ENCODE assay signal across 18 cellular contexts in the genomic region with DNA sequence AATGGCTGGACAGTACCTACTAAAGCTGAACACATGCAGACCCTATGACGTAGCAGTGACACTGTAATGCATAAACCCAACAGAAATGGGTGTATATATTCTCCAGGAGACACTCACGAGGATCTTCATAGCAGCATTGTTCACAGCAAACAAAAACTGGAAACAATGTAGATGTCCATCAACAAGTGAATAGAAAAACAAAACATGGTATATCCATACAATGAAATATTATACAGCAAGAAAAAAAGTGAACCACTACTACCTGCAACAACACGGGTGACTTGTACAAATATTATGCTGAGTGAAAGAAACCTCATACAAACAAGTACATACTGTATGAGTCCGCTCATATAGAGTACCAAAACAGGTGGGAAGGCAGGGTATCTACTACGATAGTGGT. TPM values are rescaled to one million over a fixed set of nuclear protein-coding genes. Genes with fewer than 3 reads are reported as not detected.
DNase-seq lines count a peak whose midpoint lies in the region; ATAC-seq, FAIRE-seq and TF ChIP-seq lines count a peak whose summit lies in the region.
"Had no signal": no experiment of that assay in that cellular context is flagged by ENCODE, and none has a peak within 500 bp of the region (broad histone marks: within the 10 kb centered on the region; RNA-seq: fewer than 3 reads in every experiment).

No MANE protein-coding gene starts in this region.

- FAIRE-seq in GM19239 (lab: Jason Lieb, UNC): peak; percentile 61
- FAIRE-seq: GM12878, GM18507, H1 had no signal

- no peaks in the 10 kb centered on the region for H3K27me3 ChIP-seq in CD8-positive, alpha-beta T cell (ENCODE audit: insufficient read depth, low read length)
- H3K27me3 ChIP-seq in psoas muscle (ENCODE audit: insufficient read depth in 3 of 3, low read length in 2 of 3): no peaks in the 10 kb centered on the region

- H3K36me3 Mint-ChIP-seq in activated naive CD4-positive, alpha-beta T cell treated with anti-CD3 and anti-CD28 coated beads, Interleukin-2, amount 10 ng/mL, durations not matched to agents 7 days and 5 days: peaks cover 35% of the 10 kb centered on the region
- H3K36me3 Mint-ChIP-seq in CD8-positive, alpha-beta T cell: peaks cover 8% of the 10 kb centered on the region

- DNase-seq in activated naive CD4-positive, alpha-beta T cell treated with anti-CD3 and anti-CD28 coated beads, Interleukin-2, amount 10 ng/mL, durations not matched to agents 7 days and 5 days: no peak
- DNase-seq in activated naive CD4-positive, alpha-beta T cell (lab: John Stamatoyannopoulos, UW): no peak
- no peak for DNase-seq in CD8-positive, alpha-beta T cell
- DNase-seq in GM19239 (ENCODE audit: insufficient read length, low spot score) (no peak), psoas muscle (no peak), COLO829 (ENCODE audit: low spot score) (no peak), GM13977 (ENCODE audit: low spot score) (no peak)
- DNase-seq: C1 segment of cervical spinal cord; CD4-positive, CD25-positive, alpha-beta regulatory T cell; DMS153; DMS79 treated with DMSO at 0.1 percent for 48 hours; EL; H9; KG1 had no signal

- H3K4me3 Mint-ChIP-seq in activated naive CD4-positive, alpha-beta T cell treated with anti-CD3 and anti-CD28 coated beads, Interleukin-2, amount 10 ng/mL, durations not matched to agents 7 days and 5 days: no peak overlapping the region
- H3K4me3 Mint-ChIP-seq in CD8-positive, alpha-beta T cell: no peak overlapping the region
- H3K4me3 Mint-ChIP-seq: B cell, H9 had no signal

- TF ChIP-seq CTCF in CD8-positive, alpha-beta T cell (IDR thresholded peaks at IDR 0.05): no peak
- TF ChIP-seq CTCF in psoas muscle (IDR thresholded peaks at IDR 0.05) (no peak), GM13977 (IDR thresholded peaks at IDR 0.05; ENCODE audit: extremely low read depth, insufficient read depth, missing control alignments) (no peak)

- H3K27ac Mint-ChIP-seq in activated naive CD4-positive, alpha-beta T cell treated with anti-CD3 and anti-CD28 coated beads, Interleukin-2, amount 10 ng/mL, durations not matched to agents 7 days and 5 days: peak overlapping the region; percentile 33
- peak overlapping the region; percentile 32 for H3K27ac Mint-ChIP-seq in CD8-positive, alpha-beta T cell
- H3K27ac Mint-ChIP-seq: H9 had no signal

- CTCF ChIA-PET in activated naive CD4-positive, alpha-beta T cell treated with anti-CD3 and anti-CD28 coated beads, Interleukin-2, amount 10 ng/mL, durations not matched to agents 7 days and 5 days (lab: Charles Lee): interaction anchor here (0.6 kb wide), 2 partner anchors 11 to 165 kb away, joined by 3 to 4 read pairs; no protein-coding TSS in a partner anchor
- CTCF ChIA-PET in CD8-positive, alpha-beta T cell (lab: Charles Lee): no interaction called here

- POLR2A ChIA-PET in CD8-positive, alpha-beta T cell (lab: Charles Lee): interaction anchor here (1.4 kb wide), 1 partner anchor 16 kb away, joined by 3 read pairs; no protein-coding TSS in a partner anchor

- ATAC-seq in CD8-positive, alpha-beta T cell: no peak
- no peak for ATAC-seq in psoas muscle
- ATAC-seq: GM12878 had no signal

- no peak overlapping the region for H3K27ac ChIP-seq in CD8-positive, alpha-beta T cell (ENCODE audit: low read depth, low read length)
- H3K27ac ChIP-seq in psoas muscle: no peak overlapping the region

- in situ Hi-C loops in GM13977 (cut with MboI; ENCODE audit: low pct_unique_long_range_greater_than_20kb, low sequenced_read_pairs, unreplicated experiment): no loop called here

- H3K9me3 ChIP-seq in CD8-positive, alpha-beta T cell (ENCODE audit: low read length): no peaks in the 10 kb centered on the region
- no peaks in the 10 kb centered on the region for H3K9me3 ChIP-seq in psoas muscle

- H3K9me3 Mint-ChIP-seq in activated naive CD4-positive, alpha-beta T cell treated with anti-CD3 and anti-CD28 coated beads, Interleukin-2, amount 10 ng/mL, durations not matched to agents 7 days and 5 days: no peaks in the 10 kb centered on the region
- no peaks in the 10 kb centered on the region for H3K9me3 Mint-ChIP-seq in CD8-positive, alpha-beta T cell
- H3K9me3 Mint-ChIP-seq: CD4-positive, CD25-positive, alpha-beta regulatory T cell had no signal

- H3K27me3 Mint-ChIP-seq in activated naive CD4-positive, alpha-beta T cell treated with anti-CD3 and anti-CD28 coated beads, Interleukin-2, amount 10 ng/mL, durations not matched to agents 7 days and 5 days: no peaks in the 10 kb centered on the region
- H3K27me3 Mint-ChIP-seq in CD8-positive, alpha-beta T cell (ENCODE audit: low read depth): no peaks in the 10 kb centered on the region
- H3K27me3 Mint-ChIP-seq: B cell; CD4-positive, CD25-positive, alpha-beta regulatory T cell had no signal

- H3K4me3 ChIP-seq in CD8-positive, alpha-beta T cell (ENCODE audit: low read depth, low read length): no peak overlapping the region
- H3K4me3 ChIP-seq in psoas muscle: peak overlapping the region; percentile 8
- H3K4me3 ChIP-seq: GM12878 had no signal

- intact Hi-C loops in CD8-positive, alpha-beta T cell (cut with DNase I, micrococcal nuclease): loop anchor here in 1 of 2 experiments (10.0 kb wide), 1 partner anchor 111 kb away; no protein-coding TSS in a partner anchor
- intact Hi-C loops in psoas muscle (cut with DNase I): no loop called here

- peaks cover 70% of the 10 kb centered on the region for H3K4me1 Mint-ChIP-seq in activated naive CD4-positive, alpha-beta T cell treated with anti-CD3 and anti-CD28 coated beads, Interleukin-2, amount 10 ng/mL, durations not matched to agents 7 days and 5 days
- peaks cover 64% of the 10 kb centered on the region for H3K4me1 Mint-ChIP-seq in CD8-positive, alpha-beta T cell (ENCODE audit: low read depth)

- no peaks in the 10 kb centered on the region for H3K36me3 ChIP-seq in CD8-positive, alpha-beta T cell (ENCODE audit: insufficient read depth, low read length)
- no peaks in the 10 kb centered on the region for H3K36me3 ChIP-seq in psoas muscle (ENCODE audit: insufficient read depth in 1 of 2, low read depth in 1 of 2)

- H3K4me1 ChIP-seq in CD8-positive, alpha-beta T cell (ENCODE audit: insufficient read depth, low read length): peaks cover 69% of the 10 kb centered on the region
- peaks cover 33% of the 10 kb centered on the region for H3K4me1 ChIP-seq in psoas muscle

- WGBS in psoas muscle, 3 donors: 74 to 95% (median 93%) methylated on average over 5 of the region's 5 CpGs

RNA-seq across cellular contexts. Expression of gene ARHGEF6, which starts 16.5 kb away (rescaled TPM):
- 10 to 100 TPM; 32.2 to 33.2 TPM for total RNA-seq in CD8-positive, alpha-beta T cell
- 10 to 100 TPM; 25.4 to 70.5 (median 53.8) TPM for total RNA-seq in psoas muscle
- 10 to 100 TPM; 11.4 to 22.5 (median 19.6) TPM for polyA plus RNA-seq in psoas muscle
